ENCODE assay signal across 8 cellular contexts in the genomic region with DNA sequence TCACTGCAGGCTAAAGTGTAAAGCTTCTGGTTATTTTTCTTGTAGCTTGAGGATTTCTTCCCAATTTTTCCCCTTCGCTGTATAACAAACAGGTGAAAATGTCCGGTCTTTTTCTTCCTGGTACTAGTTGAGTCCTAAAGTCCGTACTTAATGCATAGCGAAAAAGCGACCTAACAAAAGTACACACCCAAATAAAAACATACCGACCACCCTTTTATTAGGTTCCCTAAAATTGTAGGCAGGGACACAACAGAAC. TPM values are rescaled to one million over a fixed set of nuclear protein-coding genes. Genes with fewer than 3 reads are reported as not detected.
DNase-seq lines count a peak whose midpoint lies in the region; ATAC-seq and TF ChIP-seq lines count a peak whose summit lies in the region.

No MANE protein-coding gene starts in this region.

- H3K27ac ChIP-seq in HEK293 (ENCODE audit: extremely low read depth, low read depth, low read length): peak overlapping the region; percentile 84

- peaks cover 42% of the 10 kb centered on the region for H3K4me1 Mint-ChIP-seq in activated CD8-positive, alpha-beta T cell treated with anti-CD3 and anti-CD28 coated beads for 36 hours (ENCODE audit: low read depth)
- peaks cover 43% of the 10 kb centered on the region for H3K4me1 Mint-ChIP-seq in stimulated activated effector memory CD8-positive, alpha-beta T cell treated with anti-CD3 and anti-CD28 coated beads, Interleukin-12 subunit alpha, Interleukin-12 subunit beta, amount 100 ng/mL, for 72 hours

- POLR2A ChIA-PET in HEK293 (lab: Yijun Ruan, JAX): interaction anchor here (0.9 to 3.1 kb wide), 8 partner anchors 12 to 497 kb away, joined by 3 to 30 read pairs (median 6); partner anchors contain the start of genes CC2D1B, KTI12, ORC1 and PRPF38A
- POLR2A ChIA-PET in activated CD8-positive, alpha-beta T cell treated with anti-CD3 and anti-CD28 coated beads for 36 hours (lab: Charles Lee): interaction anchor here (0.6 to 4.0 kb wide), 6 partner anchors 15 to 347 kb away, joined by 3 to 24 read pairs (median 3); partner anchors contain the start of gene KTI12

- CTCF ChIA-PET in HEK293 (lab: Yijun Ruan, JAX): no interaction called here
- CTCF ChIA-PET in activated CD8-positive, alpha-beta T cell treated with anti-CD3 and anti-CD28 coated beads for 36 hours (lab: Charles Lee): interaction anchor here (0.6 kb wide), 1 partner anchor 313 kb away, joined by 3 read pairs; no protein-coding TSS in a partner anchor

- H3K27ac Mint-ChIP-seq in activated CD8-positive, alpha-beta T cell treated with anti-CD3 and anti-CD28 coated beads for 36 hours: peak overlapping the region; percentile 98
- H3K27ac Mint-ChIP-seq in stimulated activated effector memory CD8-positive, alpha-beta T cell treated with anti-CD3 and anti-CD28 coated beads, Interleukin-12 subunit alpha, Interleukin-12 subunit beta, amount 100 ng/mL, for 72 hours: peak overlapping the region; percentile 97

- no peaks in the 10 kb centered on the region for H3K9me3 ChIP-seq in HEK293 (ENCODE audit: control insufficient read depth, insufficient read depth, low read depth, low read length)

- H3K4me1 ChIP-seq in HEK293 (ENCODE audit: control insufficient read depth, insufficient read depth, low read length): peaks cover 11% of the 10 kb centered on the region; the same call in 1 of the 2 replicates

- ATAC-seq in activated CD8-positive, alpha-beta T cell treated with anti-CD3 and anti-CD28 coated beads for 36 hours: no peak
- no peak for ATAC-seq in stimulated activated effector memory CD8-positive, alpha-beta T cell treated with anti-CD3 and anti-CD28 coated beads, Interleukin-12 subunit alpha, Interleukin-12 subunit beta, amount 100 ng/mL, for 72 hours
- ATAC-seq in HG02610 (IDR thresholded peaks at IDR 0.05; ENCODE audit: unreplicated experiment): no peak
- no peak for ATAC-seq in GM21515 (IDR thresholded peaks at IDR 0.05; ENCODE audit: unreplicated experiment)

- H3K36me3 Mint-ChIP-seq in activated CD8-positive, alpha-beta T cell treated with anti-CD3 and anti-CD28 coated beads for 36 hours (ENCODE audit: low read depth): peaks cover 30% of the 10 kb centered on the region
- H3K36me3 Mint-ChIP-seq in stimulated activated effector memory CD8-positive, alpha-beta T cell treated with anti-CD3 and anti-CD28 coated beads, Interleukin-12 subunit alpha, Interleukin-12 subunit beta, amount 100 ng/mL, for 72 hours: peaks cover 62% of the 10 kb centered on the region

- no peaks in the 10 kb centered on the region for H3K9me3 Mint-ChIP-seq in activated CD8-positive, alpha-beta T cell treated with anti-CD3 and anti-CD28 coated beads for 36 hours
- H3K9me3 Mint-ChIP-seq in stimulated activated effector memory CD8-positive, alpha-beta T cell treated with anti-CD3 and anti-CD28 coated beads, Interleukin-12 subunit alpha, Interleukin-12 subunit beta, amount 100 ng/mL, for 72 hours: no peaks in the 10 kb centered on the region

- no peak for TF ChIP-seq CTCF in HEK293 (tag by site-specific recombination; IDR thresholded peaks at IDR 0.05)
- no peak for TF ChIP-seq CTCF in activated CD8-positive, alpha-beta T cell treated with anti-CD3 and anti-CD28 coated beads for 36 hours (IDR thresholded peaks at IDR 0.05)

- no peaks in the 10 kb centered on the region for H3K27me3 Mint-ChIP-seq in activated CD8-positive, alpha-beta T cell treated with anti-CD3 and anti-CD28 coated beads for 36 hours

- H3K4me3 ChIP-seq in HEK293 (ENCODE audit: low read depth, low read length) (peak overlapping the region; percentile 91), iPS-11a (ENCODE audit: low read depth, low read length) (peak overlapping the region; percentile 95)

- H3K4me3 Mint-ChIP-seq in activated CD8-positive, alpha-beta T cell treated with anti-CD3 and anti-CD28 coated beads for 36 hours: peak overlapping the region; percentile 86
- H3K4me3 Mint-ChIP-seq in stimulated activated effector memory CD8-positive, alpha-beta T cell treated with anti-CD3 and anti-CD28 coated beads, Interleukin-12 subunit alpha, Interleukin-12 subunit beta, amount 100 ng/mL, for 72 hours: peak overlapping the region; percentile 91

- H3K36me3 ChIP-seq in HEK293 (ENCODE audit: control insufficient read depth in 2 of 2, insufficient read depth in 1 of 2, low read length in 2 of 2): peaks cover 8 to 34% of the 10 kb centered on the region in 2 experiments

- no peak for DNase-seq in activated CD8-positive, alpha-beta T cell treated with anti-CD3 and anti-CD28 coated beads for 36 hours
- no peak for DNase-seq in stimulated activated effector memory CD8-positive, alpha-beta T cell treated with anti-CD3 and anti-CD28 coated beads, Interleukin-12 subunit alpha, Interleukin-12 subunit beta, amount 100 ng/mL, for 72 hours (ENCODE audit: low spot score in 2 of 2)
- DNase-seq in stimulated activated CD4-positive, alpha-beta T cell treated with anti-CD3 and anti-CD28 coated beads, Interleukin-2, amount 100 ng/mL, for 24 hours: no peak
- no peak for DNase-seq in NCI-H187 (lab: John Stamatoyannopoulos, UW)

- intact Hi-C loops in activated CD8-positive, alpha-beta T cell treated with anti-CD3 and anti-CD28 coated beads for 36 hours (cut with micrococcal nuclease): no loop called here

TF ChIP-seq in HEK293, 187 proteins besides CTCF, POLR2A, EP300 and RAD21 (continues in another document):
- 0 out of 2 replicates have a peak, but pooled peaks have one; percentile 0 for TF ChIP-seq ZNF221 (tag by site-specific recombination; IDR thresholded peaks at IDR 0.05; ENCODE audit: borderline replicate concordance)
- TF ChIP-seq ZBTB21 (tag by site-specific recombination; IDR thresholded peaks at IDR 0.05): no peak
- no peak for TF ChIP-seq ZNF48 (tag by site-specific recombination; IDR thresholded peaks at IDR 0.05)
- TF ChIP-seq ZBTB17 (tag by site-specific recombination; IDR thresholded peaks at IDR 0.05): no peak
- TF ChIP-seq KLF16 (tag by site-specific recombination; IDR thresholded peaks at IDR 0.05): no peak
- peak; percentile 85 for TF ChIP-seq ZNF335 (tag by site-specific recombination; conservative IDR thresholded peaks at IDR 0.05)
- no peak for TF ChIP-seq ZNF514 (tag by site-specific recombination; IDR thresholded peaks at IDR 0.05)
- no peak for TF ChIP-seq EGR2 (tag by site-specific recombination; IDR thresholded peaks at IDR 0.05; ENCODE audit: low read depth)
- 0 out of 2 replicates have a peak, but pooled peaks have one; percentile 4 for TF ChIP-seq ZNF623 (tag by site-specific recombination; IDR thresholded peaks at IDR 0.05)
- TF ChIP-seq ZNF449 (tag by site-specific recombination; IDR thresholded peaks at IDR 0.05): no peak
- TF ChIP-seq ZNF184 (tag by site-specific recombination; IDR thresholded peaks at IDR 0.05): 0 out of 2 replicates have a peak, but pooled peaks have one; percentile 36
- 0 out of 2 replicates have a peak, but pooled peaks have one; percentile 13 for TF ChIP-seq ZBTB48 (tag by site-specific recombination; IDR thresholded peaks at IDR 0.05)
- TF ChIP-seq KLF9 (tag by site-specific recombination; IDR thresholded peaks at IDR 0.05; ENCODE audit: low read depth): no peak
- no peak for TF ChIP-seq ZFP41 (tag by site-specific recombination; IDR thresholded peaks at IDR 0.05; ENCODE audit: borderline replicate concordance)
- TF ChIP-seq, protein P1, sequence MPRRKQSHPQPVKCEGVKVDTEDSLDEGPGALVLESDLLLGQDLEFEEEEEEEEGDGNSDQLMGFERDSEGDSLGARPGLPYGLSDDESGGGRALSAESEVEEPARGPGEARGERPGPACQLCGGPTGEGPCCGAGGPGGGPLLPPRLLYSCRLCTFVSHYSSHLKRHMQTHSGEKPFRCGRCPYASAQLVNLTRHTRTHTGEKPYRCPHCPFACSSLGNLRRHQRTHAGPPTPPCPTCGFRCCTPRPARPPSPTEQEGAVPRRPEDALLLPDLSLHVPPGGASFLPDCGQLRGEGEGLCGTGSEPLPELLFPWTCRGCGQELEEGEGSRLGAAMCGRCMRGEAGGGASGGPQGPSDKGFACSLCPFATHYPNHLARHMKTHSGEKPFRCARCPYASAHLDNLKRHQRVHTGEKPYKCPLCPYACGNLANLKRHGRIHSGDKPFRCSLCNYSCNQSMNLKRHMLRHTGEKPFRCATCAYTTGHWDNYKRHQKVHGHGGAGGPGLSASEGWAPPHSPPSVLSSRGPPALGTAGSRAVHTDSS (tag by site-specific recombination; IDR thresholded peaks at IDR 0.05): peak; percentile 1; the same call in 1 of the 2 replicates

RNA-seq across cellular contexts. Expression of gene BTF3L4, which starts 0.3 kb away (rescaled TPM):
- 10 to 100 TPM; 30.0 to 33.1 TPM for total RNA-seq in activated CD8-positive, alpha-beta T cell treated with anti-CD3 and anti-CD28 coated beads for 36 hours

RNA-seq across cellular contexts. Expression of gene TXNDC12, which starts 0.8 kb away (rescaled TPM):
- 10 to 100 TPM; 24.3 to 34.7 TPM for total RNA-seq in activated CD8-positive, alpha-beta T cell treated with anti-CD3 and anti-CD28 coated beads for 36 hours

RNA-seq across cellular contexts. Expression of gene KTI12, which starts 22.2 kb away (rescaled TPM):
- total RNA-seq in activated CD8-positive, alpha-beta T cell treated with anti-CD3 and anti-CD28 coated beads for 36 hours: 10 to 100 TPM; 13.4 to 14.0 TPM
